Comparison of ENCODE assay signal across 13 cellular contexts in genomic region chr16:73065617-73066313, GRCh38. TPM values are rescaled to one million over a fixed set of nuclear protein-coding genes. Genes with fewer than 3 reads are reported as not detected.
DNase-seq lines count a peak whose midpoint lies in the region; ATAC-seq and TF ChIP-seq lines count a peak whose summit lies in the region.
"Had no signal": no experiment of that assay in that cellular context is flagged by ENCODE, and none has a peak within 500 bp of the region (broad histone marks: within the 10 kb centered on the region; RNA-seq: fewer than 3 reads in every experiment).

No MANE protein-coding gene starts in this region.

- no peaks in the 10 kb centered on the region for H3K36me3 ChIP-seq in NT2/D1 (ENCODE audit: insufficient read depth, insufficient read length, low read length)
- H3K36me3 ChIP-seq in subcutaneous abdominal adipose tissue (ENCODE audit: control insufficient read depth in 5 of 5, insufficient read depth in 5 of 5, low read length in 5 of 5) = no peaks in the 10 kb centered on the region

- H3K4me3 ChIP-seq in NT2/D1 (ENCODE audit: insufficient read length, low read depth) = peak overlapping the region; percentile 27
- peak overlapping the region; percentile 42 for H3K4me3 ChIP-seq in epithelial cell of proximal tubule (ENCODE audit: low read depth, low read length)
- peak overlapping the region in 3 of 5 donors; percentile 29 to 46 (median 39) for H3K4me3 ChIP-seq in subcutaneous abdominal adipose tissue (ENCODE audit: low read depth in 1 of 5, low read length in 5 of 5)

- no peak overlapping the region for H3K27ac Mint-ChIP-seq in natural killer cell
- H3K27ac Mint-ChIP-seq: immature natural killer cell had no signal

- H3K9ac ChIP-seq in NT2/D1 (ENCODE audit: insufficient read length, low read depth) (no peak overlapping the region), subcutaneous abdominal adipose tissue (ENCODE audit: low read length in 5 of 5) (peak overlapping the region in 1 of 5 donors; percentile 22)

- DNase-seq in NT2/D1 (ENCODE audit: low read depth, low spot score) (no peak), epithelial cell of proximal tubule (ENCODE audit: low read depth) (no peak), lung microvascular endothelial cell (ENCODE audit: low read depth in 2 of 2) (peak; percentile 42 to 46), NCI-H1694 treated with DMSO at 0.1 percent for 48 hours (lab: John Stamatoyannopoulos, UW) (no peak), natural killer cell (no peak)
- no peak for DNase-seq in stimulated activated CD4-positive, alpha-beta T cell treated with anti-CD3 and anti-CD28 coated beads, Interleukin-2, amount 100 ng/mL, for 24 hours
- DNase-seq: activated CD8-positive, alpha-beta memory T cell treated with anti-CD3 and anti-CD28 coated beads, Interleukin-2, amount 50 U/mL, for 4 hours; DMS153; immature natural killer cell; NCI-H446; T-helper 2 cell had no signal

- TF ChIP-seq CTCF in epithelial cell of proximal tubule (conservative IDR thresholded peaks at IDR 0.05; ENCODE audit: low read depth, low read length) = no peak
- TF ChIP-seq CTCF in natural killer cell (IDR thresholded peaks at IDR 0.05) = no peak

- H3K27ac ChIP-seq in subcutaneous abdominal adipose tissue (ENCODE audit: low read depth, low read length) = no peak overlapping the region

- peaks cover 98% of the 10 kb centered on the region for H3K27me3 ChIP-seq in NT2/D1 (ENCODE audit: insufficient read depth, insufficient read length)
- peaks cover 25 to 52% (median 34%) of the 10 kb centered on the region in 5 donors for H3K27me3 ChIP-seq in subcutaneous abdominal adipose tissue (ENCODE audit: control insufficient read depth in 5 of 5, insufficient read depth in 4 of 5, low read length in 5 of 5)

- H3K4me1 Mint-ChIP-seq in natural killer cell = peaks cover 7 to 36% of the 10 kb centered on the region in 2 donors

- H3K4me1 ChIP-seq in NT2/D1 (ENCODE audit: insufficient read depth, insufficient read length) (peaks cover 27% of the 10 kb centered on the region), subcutaneous abdominal adipose tissue (ENCODE audit: control insufficient read depth in 5 of 5, insufficient read depth in 5 of 5, low read length in 5 of 5) (peaks cover 5 to 68% (median 46%) of the 10 kb centered on the region in 5 donors)

- no peak for ATAC-seq in HG02973 (IDR thresholded peaks at IDR 0.05; ENCODE audit: unreplicated experiment)
- ATAC-seq in natural killer cell = no peak

- intact Hi-C loops in natural killer cell (cut with micrococcal nuclease) = no loop called here

- peaks cover 77 to 82% of the 10 kb centered on the region in 2 donors for H3K27me3 Mint-ChIP-seq in natural killer cell (ENCODE audit: low read depth in 2 of 2)

- no peaks in the 10 kb centered on the region for H3K9me3 Mint-ChIP-seq in natural killer cell
- H3K9me3 Mint-ChIP-seq: immature natural killer cell had no signal

- no peaks in the 10 kb centered on the region for H3K36me3 Mint-ChIP-seq in natural killer cell
- H3K36me3 Mint-ChIP-seq: immature natural killer cell had no signal

- no peaks in the 10 kb centered on the region for H3K9me3 ChIP-seq in NT2/D1 (ENCODE audit: insufficient read depth, low read length)
- no peaks in the 10 kb centered on the region for H3K9me3 ChIP-seq in subcutaneous abdominal adipose tissue (ENCODE audit: control insufficient read depth in 5 of 5, low read length in 5 of 5)

- no peak overlapping the region for H3K4me3 Mint-ChIP-seq in natural killer cell

RNA-seq across cellular contexts. Expression of gene ZFHX3, which starts 17.8 kb away (rescaled TPM):
- total RNA-seq in epithelial cell of proximal tubule (7.2 and 9.6 TPM in 2 replicates), lung microvascular endothelial cell (3.7 and 7.9 TPM in 2 replicates), natural killer cell (1 to 10 TPM; 5.8 to 7.8 (median 7.5) TPM)

Comparison
In these comparisons a context has a peak if more than half of its experiments do, and no peak if none do; other contexts are left out.
1. DNase-seq: peak in lung microvascular endothelial cell (2 of 2); none in NT2/D1 (single experiment), epithelial cell of proximal tubule (single experiment), NCI-H1694 treated with DMSO at 0.1 percent for 48 hours (single experiment), stimulated activated CD4-positive, alpha-beta T cell treated with anti-CD3 and anti-CD28 coated beads, Interleukin-2, amount 100 ng/mL, for 24 hours (0 of 2) and natural killer cell (single experiment).
2. Peak in every context shown above with its lines, with median percentiles within 50 percentile points of each other: H3K4me3 ChIP-seq.